In the genomic region with DNA sequence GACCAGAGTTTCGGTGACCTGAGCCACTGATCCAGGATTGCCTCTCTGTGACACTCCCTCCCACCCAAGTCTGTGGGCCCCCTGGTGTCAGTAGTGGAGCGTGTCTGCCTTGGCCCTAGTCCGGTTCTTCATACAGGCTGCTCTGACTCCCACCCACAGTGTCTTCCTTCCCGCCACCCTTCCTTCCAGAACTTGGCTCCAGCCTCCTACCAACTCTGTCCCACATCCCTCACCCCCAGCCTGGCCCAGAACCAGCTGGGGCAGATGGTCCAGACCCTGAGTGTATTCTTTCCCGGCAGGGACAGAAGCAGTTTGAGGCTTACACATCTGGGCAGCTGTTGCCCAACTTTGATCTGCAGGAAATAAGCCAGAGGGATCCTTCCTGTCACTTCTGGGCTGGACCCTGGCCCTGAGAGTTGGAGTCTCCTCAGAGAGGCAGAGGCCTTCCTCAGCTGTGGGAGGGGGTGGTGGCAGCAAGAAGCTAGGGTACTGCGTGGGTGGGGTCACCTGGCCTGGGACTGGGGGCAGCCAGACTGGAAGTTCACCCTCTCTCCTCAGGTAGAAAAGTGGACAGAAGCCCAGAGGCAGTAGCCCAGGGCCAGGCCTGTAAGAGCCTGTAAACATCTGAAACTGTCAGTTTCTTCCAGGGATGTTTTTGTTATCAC, we compare ENCODE assay signal across 15 cellular contexts. TPM values are rescaled to one million over a fixed set of nuclear protein-coding genes. Genes with fewer than 3 reads are reported as not detected.
DNase-seq lines count a peak whose midpoint lies in the region; ATAC-seq, FAIRE-seq and TF ChIP-seq lines count a peak whose summit lies in the region.
"Had no signal": no experiment of that assay in that cellular context is flagged by ENCODE, and none has a peak within 500 bp of the region (broad histone marks: within the 10 kb centered on the region; RNA-seq: fewer than 3 reads in every experiment).

No MANE protein-coding gene starts in this region.

- no peak overlapping the region for H2AFZ ChIP-seq in mesenchymal stem cell (ENCODE audit: low read depth, low read length)

- no peak overlapping the region for H2AK5ac ChIP-seq in mesenchymal stem cell (ENCODE audit: low read length, severe bottlenecking)

- H3K18ac ChIP-seq in mesenchymal stem cell (ENCODE audit: low read depth in 1 of 2, low read length in 2 of 2) = peak overlapping the region; percentile 13 to 34

- H3K4me3 ChIP-seq in mesenchymal stem cell (ENCODE audit: insufficient read depth in 1 of 2, low read depth in 1 of 2, low read length in 2 of 2) (no peak overlapping the region), stomach smooth muscle (ENCODE audit: low read length in 2 of 2) (no peak overlapping the region)
- H3K4me3 ChIP-seq: pancreas had no signal

- no peak overlapping the region for H3K4me2 ChIP-seq in mesenchymal stem cell (ENCODE audit: low read length, poor library complexity, severe bottlenecking)

- H4K8ac ChIP-seq in mesenchymal stem cell (ENCODE audit: low read length) = peak overlapping the region; percentile 45

- no peaks in the 10 kb centered on the region for H3K27me3 Mint-ChIP-seq in activated naive CD8-positive, alpha-beta T cell treated with anti-CD3 and anti-CD28 coated beads, Interleukin-2, amount 10 ng/mL, durations not matched to agents 7 days and 5 days
- no peaks in the 10 kb centered on the region for H3K27me3 Mint-ChIP-seq in activated naive CD8-positive, alpha-beta T cell treated with anti-CD3 and anti-CD28 coated beads for 36 hours
- no peaks in the 10 kb centered on the region for H3K27me3 Mint-ChIP-seq in T-helper 17 cell
- H3K27me3 Mint-ChIP-seq: brain had no signal

- H3K36me3 ChIP-seq in mesenchymal stem cell (ENCODE audit: control insufficient read depth in 1 of 2, insufficient read depth in 2 of 2, low read depth in 1 of 2, low read length in 2 of 2) (no peaks in the 10 kb centered on the region), stomach smooth muscle (ENCODE audit: control insufficient read depth in 2 of 2, insufficient read depth in 2 of 2, low read length in 2 of 2) (no peaks in the 10 kb centered on the region)
- H3K36me3 ChIP-seq: pancreas had no signal

- FAIRE-seq in H54 (lab: Jason Lieb, UNC) = no peak
- FAIRE-seq: pancreas had no signal

- H2BK12ac ChIP-seq in mesenchymal stem cell (ENCODE audit: low read length in 2 of 2) = peak overlapping the region; percentile 30 to 52

- no peak overlapping the region for H3K23ac ChIP-seq in mesenchymal stem cell (ENCODE audit: low read length in 2 of 2)

- H4K91ac ChIP-seq in mesenchymal stem cell (ENCODE audit: low read length) = peak overlapping the region; percentile 81

- TF ChIP-seq POLR2A in H54 (IDR thresholded peaks at IDR 0.05; ENCODE audit: low read depth, low read length) = no peak

- no peaks in the 10 kb centered on the region for H3K79me1 ChIP-seq in mesenchymal stem cell (replicated peaks; ENCODE audit: low read length, poor library complexity, severe bottlenecking)

- no peak for ATAC-seq in activated naive CD8-positive, alpha-beta T cell treated with anti-CD3 and anti-CD28 coated beads, Interleukin-2, amount 10 ng/mL, durations not matched to agents 7 days and 5 days (ENCODE audit: low read depth)
- ATAC-seq in T-helper 17 cell = no peak

- H3K4ac ChIP-seq in mesenchymal stem cell (ENCODE audit: low read depth in 1 of 2, low read length in 2 of 2) = peak overlapping the region; percentile 3 to 15

- peak overlapping the region; percentile 77 for H3K27ac Mint-ChIP-seq in activated naive CD8-positive, alpha-beta T cell treated with anti-CD3 and anti-CD28 coated beads, Interleukin-2, amount 10 ng/mL, durations not matched to agents 7 days and 5 days
- H3K27ac Mint-ChIP-seq in activated naive CD8-positive, alpha-beta T cell treated with anti-CD3 and anti-CD28 coated beads for 36 hours = no peak overlapping the region
- H3K27ac Mint-ChIP-seq in T-helper 17 cell = peak overlapping the region; percentile 4

- peaks cover 4% of the 10 kb centered on the region for H3K36me3 Mint-ChIP-seq in activated naive CD8-positive, alpha-beta T cell treated with anti-CD3 and anti-CD28 coated beads, Interleukin-2, amount 10 ng/mL, durations not matched to agents 7 days and 5 days
- no peaks in the 10 kb centered on the region for H3K36me3 Mint-ChIP-seq in activated naive CD8-positive, alpha-beta T cell treated with anti-CD3 and anti-CD28 coated beads for 36 hours
- no peaks in the 10 kb centered on the region for H3K36me3 Mint-ChIP-seq in T-helper 17 cell (ENCODE audit: low read depth)
- H3K36me3 Mint-ChIP-seq: brain had no signal

- peak overlapping the region; percentile 13 for H3K9ac ChIP-seq in mesenchymal stem cell (ENCODE audit: low read length)
- H3K9ac ChIP-seq in stomach smooth muscle (ENCODE audit: low read length in 2 of 2) = no peak overlapping the region

- peak; percentile 25 for DNase-seq in activated naive CD8-positive, alpha-beta T cell treated with anti-CD3 and anti-CD28 coated beads, Interleukin-2, amount 10 ng/mL, durations not matched to agents 7 days and 5 days
- DNase-seq in activated naive CD8-positive, alpha-beta T cell treated with anti-CD3 and anti-CD28 coated beads for 36 hours = no peak
- DNase-seq in T-helper 17 cell (no peak), mesenchymal stem cell (no peak), NCI-H345 treated with DMSO at 0.1 percent for 48 hours (lab: John Stamatoyannopoulos, UW; ENCODE audit: unreplicated experiment) (no peak), H54 (ENCODE audit: insufficient read length, low spot score) (no peak)
- no peak for DNase-seq in stimulated activated CD4-positive, alpha-beta T cell treated with anti-CD3 and anti-CD28 coated beads, Interleukin-15, amount 100 ng/mL, for 24 hours
- DNase-seq: C1 segment of cervical spinal cord, NCI-H1436, NCI-H524 treated with DMSO at 0.1 percent for 48 hours, pancreas, SHP77 had no signal

- H2BK5ac ChIP-seq in mesenchymal stem cell (ENCODE audit: low read depth, low read length, poor library complexity, severe bottlenecking) = no peak overlapping the region

- peaks cover 49% of the 10 kb centered on the region for H3K4me1 Mint-ChIP-seq in activated naive CD8-positive, alpha-beta T cell treated with anti-CD3 and anti-CD28 coated beads, Interleukin-2, amount 10 ng/mL, durations not matched to agents 7 days and 5 days
- peaks cover 29% of the 10 kb centered on the region for H3K4me1 Mint-ChIP-seq in activated naive CD8-positive, alpha-beta T cell treated with anti-CD3 and anti-CD28 coated beads for 36 hours
- peaks cover 44% of the 10 kb centered on the region for H3K4me1 Mint-ChIP-seq in T-helper 17 cell

- no peaks in the 10 kb centered on the region for H3K9me3 ChIP-seq in T-helper 17 cell (ENCODE audit: control insufficient read depth, low read length, poor library complexity, severe bottlenecking)
- H3K9me3 ChIP-seq in mesenchymal stem cell (ENCODE audit: control insufficient read depth, low read length) = no peaks in the 10 kb centered on the region
- no peaks in the 10 kb centered on the region for H3K9me3 ChIP-seq in stomach smooth muscle (ENCODE audit: control insufficient read depth in 2 of 2, low read length in 2 of 2)
- H3K9me3 ChIP-seq: pancreas had no signal

- no peaks in the 10 kb centered on the region for H3K9me3 Mint-ChIP-seq in activated naive CD8-positive, alpha-beta T cell treated with anti-CD3 and anti-CD28 coated beads, Interleukin-2, amount 10 ng/mL, durations not matched to agents 7 days and 5 days
- H3K9me3 Mint-ChIP-seq in activated naive CD8-positive, alpha-beta T cell treated with anti-CD3 and anti-CD28 coated beads for 36 hours = no peaks in the 10 kb centered on the region
- H3K9me3 Mint-ChIP-seq: brain had no signal

- H3K27ac ChIP-seq in mesenchymal stem cell (ENCODE audit: low read length, poor library complexity, severe bottlenecking) (no peak overlapping the region), stomach smooth muscle (ENCODE audit: low read length) (peak overlapping the region; percentile 60)
- H3K27ac ChIP-seq: pancreas had no signal

- WGBS in mesenchymal stem cell = 87% methylated on average over 6 of the region's 6 CpGs

- H2BK15ac ChIP-seq in mesenchymal stem cell (ENCODE audit: low read depth, poor library complexity, severe bottlenecking) = no peak overlapping the region

- no peaks in the 10 kb centered on the region for H3K27me3 ChIP-seq in mesenchymal stem cell (ENCODE audit: control insufficient read depth in 1 of 2, insufficient read depth in 1 of 2, low read length in 2 of 2)
- no peaks in the 10 kb centered on the region for H3K27me3 ChIP-seq in stomach smooth muscle (ENCODE audit: control insufficient read depth in 1 of 2, insufficient read depth in 2 of 2, low read length in 2 of 2)
- H3K27me3 ChIP-seq: pancreas had no signal

- peaks cover 13% of the 10 kb centered on the region for H3K4me1 ChIP-seq in mesenchymal stem cell (ENCODE audit: control insufficient read depth, insufficient read depth, low read depth, low read length)
- H3K4me1 ChIP-seq in stomach smooth muscle (ENCODE audit: control insufficient read depth, insufficient read depth, low read length) = peaks cover 39% of the 10 kb centered on the region
- H3K4me1 ChIP-seq: pancreas had no signal

- H3K4me3 Mint-ChIP-seq in activated naive CD8-positive, alpha-beta T cell treated with anti-CD3 and anti-CD28 coated beads, Interleukin-2, amount 10 ng/mL, durations not matched to agents 7 days and 5 days = no peak overlapping the region
- no peak overlapping the region for H3K4me3 Mint-ChIP-seq in activated naive CD8-positive, alpha-beta T cell treated with anti-CD3 and anti-CD28 coated beads for 36 hours
- H3K4me3 Mint-ChIP-seq in T-helper 17 cell = no peak overlapping the region
- H3K4me3 Mint-ChIP-seq: brain had no signal

- POLR2A ChIA-PET in activated naive CD8-positive, alpha-beta T cell treated with anti-CD3 and anti-CD28 coated beads, Interleukin-2, amount 10 ng/mL, durations not matched to agents 7 days and 5 days (lab: Charles Lee) = interaction anchor here (0.9 to 1.4 kb wide), 4 partner anchors 10 to 107 kb away, joined by 3 read pairs; no protein-coding TSS in a partner anchor

- H3K14ac ChIP-seq in mesenchymal stem cell (ENCODE audit: low read length in 2 of 2) = no peak overlapping the region

- H2BK120ac ChIP-seq in mesenchymal stem cell (ENCODE audit: low read depth, low read length) = peak overlapping the region; percentile 39

RNA-seq across cellular contexts. Expression of a gene that starts 43.1 kb away (rescaled TPM):
- total RNA-seq in activated naive CD8-positive, alpha-beta T cell treated with anti-CD3 and anti-CD28 coated beads, Interleukin-2, amount 10 ng/mL, durations not matched to agents 7 days and 5 days = not detected
- not detected for total RNA-seq in activated naive CD8-positive, alpha-beta T cell treated with anti-CD3 and anti-CD28 coated beads for 36 hours
- total RNA-seq in T-helper 17 cell = not detected
- not detected for polyA plus RNA-seq in mesenchymal stem cell (2013, experiment 1 of 2)
- not detected for polyA plus RNA-seq in mesenchymal stem cell (2013, experiment 2 of 2)
- total RNA-seq: lower leg skin had no signal
